9 cellular contexts compared by ENCODE assay signal in the genomic region with DNA sequence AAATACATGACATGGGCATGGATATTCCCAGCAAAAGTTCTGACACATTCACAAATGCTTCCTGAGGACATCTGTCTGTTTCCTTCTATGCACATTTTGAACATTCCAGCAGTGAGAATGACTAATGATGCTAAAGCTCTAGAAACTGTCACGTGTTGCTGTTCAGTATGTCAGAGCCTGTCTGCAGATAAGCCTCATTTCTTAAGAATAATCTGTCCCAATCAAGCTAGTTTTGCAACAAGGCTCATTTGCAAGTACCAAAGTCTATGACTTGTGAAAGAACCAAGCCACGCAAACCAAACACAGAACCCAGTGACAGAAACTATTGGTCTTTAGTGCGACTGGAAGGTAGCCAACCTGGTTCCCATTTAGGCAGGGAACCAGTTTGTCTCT.
DNase-seq lines count a peak whose midpoint lies in the region; ATAC-seq and TF ChIP-seq lines count a peak whose summit lies in the region.
"Had no signal": no experiment of that assay in that cellular context is flagged by ENCODE, and none has a peak within 500 bp of the region (broad histone marks: within the 10 kb centered on the region; RNA-seq: fewer than 3 reads in every experiment).

No MANE protein-coding gene starts in this region.

- H3K27ac ChIP-seq in GM23248 (peak overlapping the region; percentile 66), suprapubic skin (no peak overlapping the region), vagina (no peak overlapping the region)

- intact Hi-C loops in left cardiac atrium (cut with DNase I), result no loop called here
- intact Hi-C loops in activated CD8-positive, alpha-beta T cell treated with anti-CD3 and anti-CD28 coated beads for 36 hours (cut with micrococcal nuclease), result no loop called here
- intact Hi-C loops in vagina (cut with DNase I), result no loop called here

- H3K9me2 ChIP-seq in GM23248 (ENCODE audit: insufficient read depth), result no peaks in the 10 kb centered on the region

- peak; percentile 85 to 89 for ATAC-seq in left cardiac atrium
- no peak for ATAC-seq in HG03565 (IDR thresholded peaks at IDR 0.05; ENCODE audit: unreplicated experiment)
- no peak for ATAC-seq in activated CD8-positive, alpha-beta T cell treated with anti-CD3 and anti-CD28 coated beads for 36 hours

- H3K79me2 ChIP-seq in GM23248 (ENCODE audit: insufficient read depth), result no peaks in the 10 kb centered on the region

- H3K9me3 Mint-ChIP-seq in activated CD8-positive, alpha-beta T cell treated with anti-CD3 and anti-CD28 coated beads for 36 hours, result no peaks in the 10 kb centered on the region

- no peak overlapping the region for H2AFZ ChIP-seq in GM23248

- H3K36me3 Mint-ChIP-seq in activated CD8-positive, alpha-beta T cell treated with anti-CD3 and anti-CD28 coated beads for 36 hours (ENCODE audit: low read depth), result no peaks in the 10 kb centered on the region

- TF ChIP-seq POLR2A in suprapubic skin (IDR thresholded peaks at IDR 0.05) (no peak), vagina (IDR thresholded peaks at IDR 0.05) (no peak)

- H3K9ac ChIP-seq in GM23248, result no peak overlapping the region
- H3K9ac ChIP-seq in skeletal muscle satellite cell (ENCODE audit: low read depth, low read length), result peak overlapping the region; percentile 71

- H3K9me3 ChIP-seq in GM23248 (ENCODE audit: low read depth) (no peaks in the 10 kb centered on the region), skeletal muscle satellite cell (replicated peaks; ENCODE audit: low read length) (no peaks in the 10 kb centered on the region), suprapubic skin (no peaks in the 10 kb centered on the region), vagina (no peaks in the 10 kb centered on the region)

- peaks cover 2% of the 10 kb centered on the region for H3K27me3 Mint-ChIP-seq in activated CD8-positive, alpha-beta T cell treated with anti-CD3 and anti-CD28 coated beads for 36 hours

- WGBS in GM23248 (ENCODE audit: low coverage in 1 of 2, low lambda C conversion rate in 2 of 2, missing lambda C conversion rate in 2 of 2), 2 experiments, result 23 to 33% methylated on average over 3 of the region's 3 CpGs
- 29% methylated on average over 3 of the region's 3 CpGs for WGBS in suprapubic skin

- POLR2A ChIA-PET in activated CD8-positive, alpha-beta T cell treated with anti-CD3 and anti-CD28 coated beads for 36 hours (lab: Charles Lee), result no interaction called here

- H3K36me3 ChIP-seq in GM23248 (ENCODE audit: low read depth) (no peaks in the 10 kb centered on the region), skeletal muscle satellite cell (ENCODE audit: insufficient read depth, low read length) (no peaks in the 10 kb centered on the region), suprapubic skin (no peaks in the 10 kb centered on the region), vagina (no peaks in the 10 kb centered on the region)

- no peaks in the 10 kb centered on the region for H3K27me3 ChIP-seq in GM23248 (replicated peaks; ENCODE audit: insufficient read depth)
- no peaks in the 10 kb centered on the region for H3K27me3 ChIP-seq in skeletal muscle satellite cell (ENCODE audit: control insufficient read depth, insufficient read depth, low read length)
- H3K27me3 ChIP-seq in suprapubic skin, result no peaks in the 10 kb centered on the region
- H3K27me3 ChIP-seq in vagina, result no peaks in the 10 kb centered on the region

- H3F3A ChIP-seq in GM23248 (ENCODE audit: insufficient read depth), result peaks cover 48% of the 10 kb centered on the region

- TF ChIP-seq CTCF in suprapubic skin (IDR thresholded peaks at IDR 0.05) (no peak), vagina (IDR thresholded peaks at IDR 0.05) (no peak)
- no peak for TF ChIP-seq CTCF in activated CD8-positive, alpha-beta T cell treated with anti-CD3 and anti-CD28 coated beads for 36 hours (IDR thresholded peaks at IDR 0.05)

- CTCF ChIA-PET in activated CD8-positive, alpha-beta T cell treated with anti-CD3 and anti-CD28 coated beads for 36 hours (lab: Charles Lee), result interaction anchor here (0.7 to 0.9 kb wide), 2 partner anchors 18 to 45 kb away, joined by 3 read pairs; no protein-coding TSS in a partner anchor

- H3K4me3 ChIP-seq in GM23248, result 0 out of 2 replicates have a peak overlapping the region, but pooled peaks have one; percentile 2
- H3K4me3 ChIP-seq in skeletal muscle satellite cell (ENCODE audit: low read length), result peak overlapping the region; percentile 3
- no peak overlapping the region for H3K4me3 ChIP-seq in suprapubic skin
- no peak overlapping the region for H3K4me3 ChIP-seq in vagina

- in situ Hi-C loops in GM23248 (cut with MboI), result no loop called here

- no peaks in the 10 kb centered on the region for H4K20me1 ChIP-seq in GM23248 (ENCODE audit: insufficient read depth)

- no peak overlapping the region for H3K27ac Mint-ChIP-seq in activated CD8-positive, alpha-beta T cell treated with anti-CD3 and anti-CD28 coated beads for 36 hours

- H3K4me2 ChIP-seq in GM23248 (ENCODE audit: unreplicated experiment) (peak overlapping the region; percentile 62), skeletal muscle satellite cell (ENCODE audit: low read length) (peak overlapping the region; percentile 46)

- DNase-seq in GM23248, result peak; percentile 89
- peak; percentile 69 for DNase-seq in SKM-1 treated with dmso at 0.1 percent for 144 hours (lab: John Stamatoyannopoulos, UW; ENCODE audit: unreplicated experiment)
- DNase-seq in left cardiac atrium, result peak; percentile 29
- DNase-seq in suprapubic skin (ENCODE audit: low spot score in 2 of 2), result no peak
- no peak for DNase-seq in activated CD8-positive, alpha-beta T cell treated with anti-CD3 and anti-CD28 coated beads for 36 hours
- DNase-seq in vagina (ENCODE audit: extremely low spot score in 2 of 2), result no peak
- DNase-seq: midbrain had no signal

- no peak for TF ChIP-seq EP300 in suprapubic skin (IDR thresholded peaks at IDR 0.05)

- H3K4me3 Mint-ChIP-seq in activated CD8-positive, alpha-beta T cell treated with anti-CD3 and anti-CD28 coated beads for 36 hours, result no peak overlapping the region

- peaks cover 13% of the 10 kb centered on the region for H3K4me1 Mint-ChIP-seq in activated CD8-positive, alpha-beta T cell treated with anti-CD3 and anti-CD28 coated beads for 36 hours (ENCODE audit: low read depth)

- H3K4me1 ChIP-seq in GM23248 (ENCODE audit: insufficient read depth) (peaks cover 60% of the 10 kb centered on the region), skeletal muscle satellite cell (ENCODE audit: control insufficient read depth, insufficient read depth, low read length) (peaks cover 70% of the 10 kb centered on the region), suprapubic skin (peaks cover 17% of the 10 kb centered on the region), vagina (no peaks in the 10 kb centered on the region)

Comparison
In these comparisons a context has a peak if more than half of its experiments do, and no peak if none do; other contexts are left out.
1. DNase-seq: peak in GM23248 (single experiment), SKM-1 treated with dmso at 0.1 percent for 144 hours (single experiment) and left cardiac atrium (single experiment); none in suprapubic skin (0 of 2), activated CD8-positive, alpha-beta T cell treated with anti-CD3 and anti-CD28 coated beads for 36 hours (single experiment) and vagina (0 of 2).
2. H3K4me3 ChIP-seq: peak in GM23248 (single experiment) and skeletal muscle satellite cell (single experiment); none in suprapubic skin (single experiment) and vagina (0 of 2).
3. ATAC-seq: peak in left cardiac atrium (2 of 2); none in HG03565 (single experiment) and activated CD8-positive, alpha-beta T cell treated with anti-CD3 and anti-CD28 coated beads for 36 hours (single experiment).